7 cellular contexts compared by ENCODE assay signal in genomic region chr16:33656393-33656792, GRCh38.
A peak's percentile ranks its signal among the peaks of the same experiment; 100 is the strongest.
DNase-seq lines count a peak whose midpoint lies in the region; ATAC-seq, FAIRE-seq and TF ChIP-seq lines count a peak whose summit lies in the region.
"Not testable (repeated sequence)": the region's sequence is repeated elsewhere in the genome, so short reads cannot be mapped to it uniquely, and the experiment has no call there.

No MANE protein-coding gene starts in this region.

- H3K23ac ChIP-seq in IMR-90 (ENCODE audit: low read depth, low read length): not testable (repeated sequence)

- dilution Hi-C loops in IMR-90 (cut with HindIII; ENCODE audit: low sequenced_read_pairs, unreplicated experiment): not testable (repeated sequence)

- not testable (repeated sequence) for H2AK5ac ChIP-seq in IMR-90 (ENCODE audit: low read depth, low read length)

- H3K9me3 ChIP-seq in IMR-90 (ENCODE audit: control insufficient read depth, insufficient read depth, low read length); GM12878 (replicated peaks; ENCODE audit: control insufficient read depth, insufficient read depth, low read length); HepG2 (ENCODE audit: low read length): not testable (repeated sequence)

- H3K9ac ChIP-seq in IMR-90 (ENCODE audit: low read depth, low read length); GM12878 (ENCODE audit: control insufficient read depth, insufficient read depth, low read length); HepG2 (ENCODE audit: insufficient read depth, low read depth, low read length): not testable (repeated sequence)

- not testable (repeated sequence) for DNase-seq in IMR-90; GM12878 (ENCODE audit: low read depth, low spot score); HepG2 (ENCODE audit: low spot score)

- not testable (repeated sequence) for H2AK9ac ChIP-seq in IMR-90 (replicated peaks; ENCODE audit: low read depth, low read length, poor library complexity)

- not testable (repeated sequence) for H3K79me1 ChIP-seq in IMR-90 (ENCODE audit: low read depth in 1 of 2, low read length in 2 of 2)

- H2BK15ac ChIP-seq in IMR-90 (ENCODE audit: low read depth, low read length): not testable (repeated sequence)

- FAIRE-seq in GM12878 (lab: Jason Lieb, UNC): not testable (repeated sequence)
- FAIRE-seq in HepG2 (lab: Jason Lieb, UNC): peak; percentile 26

- not testable (repeated sequence) for BruUV-seq in IMR-90 (replicated peaks; lab: Mats Ljungman, UMichigan); GM12878 (replicated peaks; lab: Mats Ljungman, UMichigan); HepG2 (replicated peaks; lab: Mats Ljungman, UMichigan)

- in situ Hi-C loops in IMR-90 (cut with MboI; ENCODE audit: low sequenced_read_pairs); GM12878 (cut with MboI); HepG2 (cut with HindIII; ENCODE audit: extremely low pct_ligation_motif_present, low pct_unique_long_range_greater_than_20kb): not testable (repeated sequence)

- not testable (repeated sequence) for TF ChIP-seq POLR2A in IMR-90 (IDR thresholded peaks at IDR 0.05; ENCODE audit: low read depth, low read length); GM12878 (IDR thresholded peaks at IDR 0.05; ENCODE audit: low read depth, low read length); HepG2 (IDR thresholded peaks at IDR 0.05; ENCODE audit: insufficient read depth in 1 of 2, low read depth in 2 of 2, low read length in 2 of 2)

- CTCF ChIA-PET in IMR-90 (lab: Yijun Ruan, JAX); HepG2 (lab: Yijun Ruan, JAX; ENCODE audit: low intra/inter-chr PET ratio, low total read pairs): not testable (repeated sequence)
- CTCF ChIA-PET in GM12878 (lab: Yijun Ruan, JAX): interaction anchor here (1.7 kb wide), 1 partner anchor 80 kb away, joined by 4 read pairs; no protein-coding TSS in a partner anchor

- not testable (repeated sequence) for H2BK20ac ChIP-seq in IMR-90 (ENCODE audit: low read depth, low read length)

- H2BK5ac ChIP-seq in IMR-90 (ENCODE audit: low read depth, low read length, poor library complexity, severe bottlenecking): not testable (repeated sequence)

- intact Hi-C loops in IMR-90 (cut with micrococcal nuclease); GM12878 (cut with micrococcal nuclease; ENCODE audit: unreplicated experiment); HepG2 (cut with micrococcal nuclease; ENCODE audit: unreplicated experiment): not testable (repeated sequence)

- TF ChIP-seq CTCF in IMR-90 (conservative IDR thresholded peaks at IDR 0.05; ENCODE audit: low read depth, low read length); GM12878 (IDR thresholded peaks at IDR 0.05 in 2 of 3, conservative IDR thresholded peaks at IDR 0.05 in 1 of 3; ENCODE audit: control insufficient read depth in 2 of 3, extremely low read depth in 1 of 3, insufficient read depth in 1 of 3, low read depth in 3 of 3, low read length in 3 of 3); HepG2 (CRISPR knock-in tag; IDR thresholded peaks at IDR 0.05): not testable (repeated sequence)

- not testable (repeated sequence) for TF ChIP-seq RAD21 in IMR-90 (IDR thresholded peaks at IDR 0.05; ENCODE audit: low read length); GM12878 (IDR thresholded peaks at IDR 0.05; ENCODE audit: insufficient read depth, low read depth, low read length); HepG2 (CRISPR knock-in tag; IDR thresholded peaks at IDR 0.05)

- peak; percentile 74 for ATAC-seq in GM18868 (IDR thresholded peaks at IDR 0.05; ENCODE audit: unreplicated experiment)
- ATAC-seq in GM21381 (IDR thresholded peaks at IDR 0.05; ENCODE audit: unreplicated experiment): peak; percentile 71
- peak; percentile 79 for ATAC-seq in HG02642 (IDR thresholded peaks at IDR 0.05; ENCODE audit: poor library complexity, unreplicated experiment)
- peak; percentile 70 for ATAC-seq in HG03108 (IDR thresholded peaks at IDR 0.05; ENCODE audit: unreplicated experiment)
- ATAC-seq in IMR-90 (ENCODE audit: low read depth): peak; percentile 68
- peak; percentile 89 for ATAC-seq in GM12878
- ATAC-seq in HepG2: peak; percentile 100

- not testable (repeated sequence) for H4K91ac ChIP-seq in IMR-90 (ENCODE audit: insufficient read depth, low read depth, low read length)

- not testable (repeated sequence) for TF ChIP-seq EP300 in GM12878 (IDR thresholded peaks at IDR 0.05; ENCODE audit: borderline replicate concordance in 1 of 2, control insufficient read depth in 1 of 2, low read depth in 2 of 2, low read length in 2 of 2); HepG2 (IDR thresholded peaks at IDR 0.05; ENCODE audit: low read depth in 2 of 2, low read length in 2 of 2); HepG2 (CRISPR knock-in tag; IDR thresholded peaks at IDR 0.05; ENCODE audit: borderline replicate concordance)

- POLR2A ChIA-PET in IMR-90 (lab: Charles Lee; ENCODE audit: unreplicated experiment); GM12878 (lab: Charles Lee); HepG2 (lab: Yijun Ruan, JAX): not testable (repeated sequence)

- not testable (repeated sequence) for H3K27ac ChIP-seq in IMR-90 (ENCODE audit: insufficient read depth, low read length); GM12878 (ENCODE audit: control insufficient read depth, insufficient read depth); HepG2 (ENCODE audit: extremely low read length, insufficient read depth, low read length)

- RAD21 ChIA-PET in GM12878 (lab: Charles Lee; ENCODE audit: unreplicated experiment): interaction anchor here (3.0 kb wide), 1 partner anchor 77 kb away, joined by 15 read pairs; no protein-coding TSS in a partner anchor

- not testable (repeated sequence) for H4K20me1 ChIP-seq in IMR-90 (ENCODE audit: insufficient read depth, low read length); GM12878 (ENCODE audit: control insufficient read depth, insufficient read depth); HepG2 (ENCODE audit: insufficient read depth, low read length)

- H3K18ac ChIP-seq in IMR-90 (ENCODE audit: low read depth, low read length): not testable (repeated sequence)

- H4K5ac ChIP-seq in IMR-90 (ENCODE audit: low read depth, low read length): not testable (repeated sequence)

- SMC1A ChIA-PET in GM12878 (lab: Charles Lee; ENCODE audit: uncharacterized antibody, unreplicated experiment): interaction anchor here (1.5 to 1.8 kb wide), 3 partner anchors 18 to 77 kb away, joined by 3 to 7 read pairs (median 4); no protein-coding TSS in a partner anchor

- H3K9me1 ChIP-seq in IMR-90 (ENCODE audit: insufficient read depth, low read length): not testable (repeated sequence)

- not testable (repeated sequence) for H3K4me3 ChIP-seq in IMR-90 (ENCODE audit: insufficient read depth, low read depth, low read length); GM12878; HepG2 (replicated peaks in 1 of 3; ENCODE audit: insufficient read depth in 1 of 3, low read depth in 2 of 3, low read length in 3 of 3)

- H3K14ac ChIP-seq in IMR-90 (replicated peaks; ENCODE audit: low read depth, low read length): not testable (repeated sequence)

- H2BK120ac ChIP-seq in IMR-90 (ENCODE audit: low read depth, low read length): not testable (repeated sequence)

- H3K79me2 ChIP-seq in GM12878 (ENCODE audit: control insufficient read depth, insufficient read depth, low read length); HepG2 (ENCODE audit: insufficient read depth, low read length): not testable (repeated sequence)

- WGBS in IMR-90 (ENCODE audit: extremely low coverage in 2 of 2, insufficient read length in 1 of 2), 2 experiments: no CpG with 5 or more reads among the region's 10 CpGs
- WGBS in GM12878 (ENCODE audit: insufficient coverage, insufficient replicate concordance, low lambda C conversion rate, missing lambda C conversion rate): no CpG with 5 or more reads among the region's 10 CpGs
- no CpG with 5 or more reads among the region's 10 CpGs for WGBS in HepG2 (ENCODE audit: low lambda C conversion rate)

- H3K4me2 ChIP-seq in IMR-90 (ENCODE audit: low read depth, low read length); GM12878 (ENCODE audit: control insufficient read depth, insufficient read depth); HepG2 (ENCODE audit: low read depth, low read length): not testable (repeated sequence)

- H3K27me3 ChIP-seq in IMR-90 (ENCODE audit: control insufficient read depth, insufficient read depth, low read length); GM12878 (replicated peaks in 1 of 2; ENCODE audit: control insufficient read depth in 2 of 2, insufficient read depth in 2 of 2, low read length in 1 of 2); HepG2 (ENCODE audit: control insufficient read depth in 1 of 2, insufficient read depth in 2 of 2, low read length in 2 of 2): not testable (repeated sequence)

- H4K8ac ChIP-seq in IMR-90 (ENCODE audit: low read depth in 2 of 2, low read length in 2 of 2): not testable (repeated sequence)

- not testable (repeated sequence) for H3K36me3 ChIP-seq in IMR-90 (ENCODE audit: control insufficient read depth, insufficient read depth, low read length); GM12878 (ENCODE audit: control insufficient read depth in 2 of 2, insufficient read depth in 2 of 2, low read length in 1 of 2); HepG2 (replicated peaks in 1 of 2; ENCODE audit: control insufficient read depth in 1 of 2, insufficient read depth in 2 of 2, low read length in 2 of 2)

- H3K56ac ChIP-seq in IMR-90 (ENCODE audit: extremely low read depth, insufficient read depth, low read length): not testable (repeated sequence)

- not testable (repeated sequence) for H3K4ac ChIP-seq in IMR-90 (ENCODE audit: low read depth, low read length)

- not testable (repeated sequence) for H3K4me1 ChIP-seq in IMR-90 (ENCODE audit: control insufficient read depth, insufficient read depth, low read length); GM12878 (ENCODE audit: control insufficient read depth, insufficient read depth, low read length); HepG2 (ENCODE audit: insufficient read depth, low read length)

- not testable (repeated sequence) for H2AFZ ChIP-seq in IMR-90 (replicated peaks; ENCODE audit: low read length, poor library complexity); GM12878 (ENCODE audit: control insufficient read depth, low read depth, low read length); HepG2 (ENCODE audit: low read length)
